ENCODE assay signal across 8 cellular contexts in genomic region chr6:131914967-131915751, GRCh38. TPM values are rescaled to one million over a fixed set of nuclear protein-coding genes. Genes with fewer than 3 reads are reported as not detected.
A peak's percentile ranks its signal among the peaks of the same experiment; 100 is the strongest.
DNase-seq lines count a peak whose midpoint lies in the region; ATAC-seq and TF ChIP-seq lines count a peak whose summit lies in the region.

No MANE protein-coding gene starts in this region.

- no peaks in the 10 kb centered on the region for H3K4me1 ChIP-seq in OCI-LY1 (ENCODE audit: insufficient read depth, low read length, severe bottlenecking)

- peak; percentile 64 for DNase-seq in Calu3
- peak; percentile 82 for DNase-seq in fibroblast of villous mesenchyme (ENCODE audit: low read depth)
- DNase-seq in occipital lobe (lab: John Stamatoyannopoulos, UW): peak; percentile 18
- no peak for DNase-seq in type B pancreatic cell (ENCODE audit: extremely low spot score, unreplicated experiment)

- H3K9me3 Mint-ChIP-seq in Calu3 (ENCODE audit: low read depth, unreplicated experiment) (peaks cover 5% of the 10 kb centered on the region), type B pancreatic cell (no peaks in the 10 kb centered on the region)
- H3K9me3 Mint-ChIP-seq in activated T-helper 17 cell treated with anti-CD3 and anti-CD28 coated beads, Interleukin-2, amount 50 U/mL, for 72 hours: no peaks in the 10 kb centered on the region

- no peaks in the 10 kb centered on the region for H3K9me2 ChIP-seq in OCI-LY1 (ENCODE audit: low read depth, low read length)

- TF ChIP-seq CTCF in Calu3 (IDR thresholded peaks at IDR 0.05; ENCODE audit: unreplicated experiment): peak; percentile 66
- peak; percentile 86 for TF ChIP-seq CTCF in OCI-LY1 (IDR thresholded peaks at IDR 0.05; ENCODE audit: low read length)
- TF ChIP-seq CTCF in fibroblast of villous mesenchyme (IDR thresholded peaks at IDR 0.05; ENCODE audit: insufficient read depth, low read depth, low read length): peak; percentile 88
- TF ChIP-seq CTCF in type B pancreatic cell (conservative IDR thresholded peaks at IDR 0.05): peak; percentile 91

- no peaks in the 10 kb centered on the region for H3F3A ChIP-seq in OCI-LY1 (ENCODE audit: insufficient read depth, low read length)

- no peak overlapping the region for H3K4me3 Mint-ChIP-seq in Calu3 (ENCODE audit: low read depth, unreplicated experiment)
- no peak overlapping the region for H3K4me3 Mint-ChIP-seq in activated T-helper 17 cell treated with anti-CD3 and anti-CD28 coated beads, Interleukin-2, amount 50 U/mL, for 72 hours
- H3K4me3 Mint-ChIP-seq in type B pancreatic cell: no peak overlapping the region

- no peak overlapping the region for H3K27ac ChIP-seq in OCI-LY1 (ENCODE audit: low read depth, low read length, poor library complexity, severe bottlenecking)

- H3K36me3 ChIP-seq in OCI-LY1 (ENCODE audit: insufficient read depth, low read length): no peaks in the 10 kb centered on the region

- H3K4me3 ChIP-seq in OCI-LY1 (ENCODE audit: low read depth, low read length, poor library complexity, severe bottlenecking) (no peak overlapping the region), fibroblast of villous mesenchyme (ENCODE audit: low read depth, low read length) (no peak overlapping the region)

- peaks cover 11% of the 10 kb centered on the region for H3K27me3 Mint-ChIP-seq in Calu3 (ENCODE audit: unreplicated experiment)
- H3K27me3 Mint-ChIP-seq in activated T-helper 17 cell treated with anti-CD3 and anti-CD28 coated beads, Interleukin-2, amount 50 U/mL, for 72 hours: peaks cover 28% of the 10 kb centered on the region
- peaks cover 14% of the 10 kb centered on the region for H3K27me3 Mint-ChIP-seq in type B pancreatic cell

- ATAC-seq in GM19372 (IDR thresholded peaks at IDR 0.05; ENCODE audit: low read depth, unreplicated experiment): peak; percentile 67
- ATAC-seq in HG03469 (IDR thresholded peaks at IDR 0.05; ENCODE audit: unreplicated experiment): peak; percentile 82
- ATAC-seq in activated T-helper 17 cell treated with anti-CD3 and anti-CD28 coated beads, Interleukin-2, amount 50 U/mL, for 72 hours (replicated peaks): peak; percentile 62

- no peaks in the 10 kb centered on the region for H4K20me1 ChIP-seq in OCI-LY1 (ENCODE audit: insufficient read depth, low read length)

- no peaks in the 10 kb centered on the region for H3K9me3 ChIP-seq in OCI-LY1 (ENCODE audit: low read length)

- H3K27me3 ChIP-seq in OCI-LY1 (ENCODE audit: insufficient read depth, low read length): no peaks in the 10 kb centered on the region

- no peak overlapping the region for H3K27ac Mint-ChIP-seq in Calu3 (ENCODE audit: unreplicated experiment)
- H3K27ac Mint-ChIP-seq in activated T-helper 17 cell treated with anti-CD3 and anti-CD28 coated beads, Interleukin-2, amount 50 U/mL, for 72 hours: no peak overlapping the region
- no peak overlapping the region for H3K27ac Mint-ChIP-seq in type B pancreatic cell

- H3K4me1 Mint-ChIP-seq in Calu3 (ENCODE audit: low read depth, unreplicated experiment): peaks cover 7% of the 10 kb centered on the region
- H3K4me1 Mint-ChIP-seq in activated T-helper 17 cell treated with anti-CD3 and anti-CD28 coated beads, Interleukin-2, amount 50 U/mL, for 72 hours: peaks cover 10% of the 10 kb centered on the region
- H3K4me1 Mint-ChIP-seq in type B pancreatic cell (ENCODE audit: unreplicated experiment): peaks cover 9% of the 10 kb centered on the region

- BruUV-seq in Calu3 (replicated peaks; lab: Mats Ljungman, UMichigan): no TSS peak

- H3K79me2 ChIP-seq in OCI-LY1 (ENCODE audit: insufficient read depth, low read length): no peaks in the 10 kb centered on the region

- H3K9ac ChIP-seq in OCI-LY1 (ENCODE audit: low read length): no peak overlapping the region

- no peaks in the 10 kb centered on the region for H3K36me3 Mint-ChIP-seq in Calu3 (ENCODE audit: insufficient read depth, unreplicated experiment)
- no peaks in the 10 kb centered on the region for H3K36me3 Mint-ChIP-seq in activated T-helper 17 cell treated with anti-CD3 and anti-CD28 coated beads, Interleukin-2, amount 50 U/mL, for 72 hours (ENCODE audit: low read depth)
- no peaks in the 10 kb centered on the region for H3K36me3 Mint-ChIP-seq in type B pancreatic cell

- CTCF ChIA-PET in Calu3 (lab: Charles Lee): interaction anchor here (0.6 to 2.6 kb wide), 9 partner anchors 8 to 383 kb away, joined by 3 to 13 read pairs (median 4); no protein-coding TSS in a partner anchor

- intact Hi-C loops in Calu3 (cut with micrococcal nuclease; ENCODE audit: unreplicated experiment): loop anchor here (2.0 to 10.0 kb wide), 2 partner anchors 222 to 480 kb away; no protein-coding TSS in a partner anchor

- H2AFZ ChIP-seq in OCI-LY1 (ENCODE audit: low read length): no peak overlapping the region

- H3K4me2 ChIP-seq in OCI-LY1 (ENCODE audit: low read length): no peak overlapping the region

RNA-seq across cellular contexts. Expression of gene CCN2, which starts 36.0 kb away (rescaled TPM):
- total RNA-seq in Calu3 (2022) (159 and 373 TPM in 2 replicates), fibroblast of villous mesenchyme (177 and 217 TPM in 2 replicates), occipital lobe (6.9 TPM), type B pancreatic cell (ENCODE audit: low replicate concordance) (33.8 and 75.5 TPM in 2 replicates)
- total RNA-seq in activated T-helper 17 cell treated with anti-CD3 and anti-CD28 coated beads, Interleukin-2, amount 50 U/mL, for 72 hours: not detected
